9 cellular contexts compared by ENCODE assay signal in the genomic region with DNA sequence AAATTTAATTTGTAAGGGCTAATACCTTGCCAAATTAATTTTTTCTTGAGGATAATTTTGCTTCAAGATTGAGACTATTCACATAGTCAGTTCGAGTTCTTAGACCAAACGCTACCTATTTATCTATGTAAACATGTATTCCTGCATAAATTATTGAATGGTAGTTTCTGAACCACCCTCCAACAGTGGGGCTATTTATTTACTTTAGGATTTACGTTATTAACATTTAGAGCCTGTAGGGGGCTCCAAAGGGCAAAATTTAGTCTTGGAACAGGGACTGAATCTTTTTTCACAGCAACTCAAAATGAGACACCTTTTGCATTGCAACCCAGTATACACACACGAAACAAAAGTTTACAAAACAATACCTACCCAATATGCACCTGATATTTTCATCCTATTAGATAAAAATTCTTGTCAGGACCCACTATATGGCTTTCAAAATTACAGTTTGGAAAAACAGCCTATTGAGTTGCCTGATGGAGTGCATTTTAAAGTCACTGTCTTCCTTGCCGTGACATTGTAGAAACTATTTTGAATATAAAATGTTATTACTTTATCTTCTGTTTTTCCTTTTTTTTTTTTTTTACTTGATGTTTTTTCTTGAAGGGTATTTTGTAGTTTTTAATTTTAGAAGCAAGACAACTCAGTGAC. TPM values are rescaled to one million over a fixed set of nuclear protein-coding genes. Genes with fewer than 3 reads are reported as not detected.
DNase-seq lines count a peak whose midpoint lies in the region; ATAC-seq and TF ChIP-seq lines count a peak whose summit lies in the region.
"Had no signal": no experiment of that assay in that cellular context is flagged by ENCODE, and none has a peak within 500 bp of the region (broad histone marks: within the 10 kb centered on the region; RNA-seq: fewer than 3 reads in every experiment).

No MANE protein-coding gene starts in this region.

- no peaks in the 10 kb centered on the region for H3K4me1 ChIP-seq in breast epithelium
- no peaks in the 10 kb centered on the region for H3K4me1 ChIP-seq in left lung

- intact Hi-C loops in breast epithelium (cut with DNase I; ENCODE audit: low total_unique reads) (no loop called here), left lung (cut with DNase I) (loop anchor here in 1 of 2 donors (5.0 kb wide), 1 partner anchor 136 kb away; no protein-coding TSS in a partner anchor)

- peak; percentile 69 for ATAC-seq in HG03196 (IDR thresholded peaks at IDR 0.05; ENCODE audit: unreplicated experiment)
- ATAC-seq in left lung = peak; percentile 85

- H3K36me3 ChIP-seq in breast epithelium = no peaks in the 10 kb centered on the region
- peaks cover 0 to 10% of the 10 kb centered on the region in 2 donors for H3K36me3 ChIP-seq in left lung

- TF ChIP-seq POLR2A in breast epithelium (IDR thresholded peaks at IDR 0.05) = no peak

- H3K9me3 ChIP-seq in breast epithelium (no peaks in the 10 kb centered on the region), left lung (no peaks in the 10 kb centered on the region)

- H3K4me3 ChIP-seq in breast epithelium = no peak overlapping the region
- H3K4me3 ChIP-seq in left lung = no peak overlapping the region

- TF ChIP-seq CTCF in breast epithelium (IDR thresholded peaks at IDR 0.05) (peak in 2 of 3 donors; percentile 44 to 65), left lung (IDR thresholded peaks at IDR 0.05) (peak; percentile 40 to 45)

- H3K27me3 ChIP-seq in breast epithelium (no peaks in the 10 kb centered on the region), left lung (no peaks in the 10 kb centered on the region)

- no peak overlapping the region for H3K27ac ChIP-seq in breast epithelium
- no peak overlapping the region for H3K27ac ChIP-seq in left lung

- peak; percentile 2 for DNase-seq in DMS79 treated with DMSO at 0.1 percent for 48 hours (lab: John Stamatoyannopoulos, UW)
- DNase-seq in GM19238 (ENCODE audit: insufficient read length, low spot score) = peak; percentile 8
- DNase-seq in NCI-H82 (lab: John Stamatoyannopoulos, UW) = peak; percentile 66
- no peak for DNase-seq in breast epithelium (ENCODE audit: low spot score in 2 of 2)
- no peak for DNase-seq in left lung
- DNase-seq in cerebellar nuclear complex (lab: John Stamatoyannopoulos, UW) = no peak
- DNase-seq in activated naive CD4-positive, alpha-beta T cell treated with Interleukin-2 at 50 U/mL for 16 hours = no peak

RNA-seq across cellular contexts. Expression of a gene that starts 47.1 kb away (rescaled TPM):
- total RNA-seq in breast epithelium (under 1 TPM in 1 of 3 donors, not detected in 2; 0.15 TPM), left lung (not detected)
- total RNA-seq: activated naive CD4-positive, alpha-beta T cell treated with anti-CD3 and anti-CD28 coated beads, Interleukin-2, amount 50 U/mL, for 72 hours had no signal

Comparison
In these comparisons a context has a peak if more than half of its experiments do, and no peak if none do; other contexts are left out.
1. DNase-seq: peak in DMS79 treated with DMSO at 0.1 percent for 48 hours (single experiment), GM19238 (single experiment) and NCI-H82 (single experiment); none in breast epithelium (0 of 2), left lung (0 of 2), cerebellar nuclear complex (0 of 2) and activated naive CD4-positive, alpha-beta T cell treated with Interleukin-2 at 50 U/mL for 16 hours (single experiment).